Comparison of ENCODE assay signal across 8 cellular contexts in the genomic region with DNA sequence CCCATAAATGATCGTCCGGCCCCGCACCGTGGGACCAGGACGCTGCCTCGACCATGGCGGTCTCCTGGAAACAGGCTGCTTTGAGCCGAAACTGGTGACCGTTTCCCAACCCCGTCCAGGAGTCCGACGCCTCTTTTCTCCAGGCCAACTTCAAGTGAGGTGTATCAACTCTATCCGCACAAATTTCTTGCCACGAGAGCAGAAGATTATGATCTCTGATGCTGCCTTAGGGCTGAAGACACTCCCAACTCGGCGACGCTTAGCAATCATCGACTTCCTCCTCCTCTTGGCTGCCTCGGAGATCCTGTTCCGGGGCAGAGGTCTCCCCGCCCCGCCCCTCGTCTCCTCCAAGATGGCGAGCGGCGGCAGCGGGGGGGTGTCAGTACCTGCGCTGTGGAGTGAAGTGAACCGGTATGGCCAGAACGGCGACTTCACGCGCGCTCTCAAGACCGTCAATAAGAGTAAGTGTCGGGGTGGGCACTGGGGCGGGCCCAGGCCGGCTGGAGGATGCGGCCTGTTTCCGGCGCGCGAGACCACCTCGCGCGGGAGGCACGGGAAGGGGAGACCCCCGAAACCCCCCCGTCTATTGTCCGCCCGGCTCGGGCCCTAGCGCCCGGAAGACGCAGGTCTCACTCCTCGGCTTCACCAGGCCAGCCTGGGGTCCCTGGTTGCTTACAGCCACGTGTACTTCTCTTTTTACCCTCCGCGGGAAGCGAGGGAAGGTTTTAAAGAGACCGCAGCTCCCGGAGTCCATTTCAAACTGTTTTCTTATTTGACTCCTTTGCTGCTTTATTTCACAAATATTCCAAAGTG. TPM values are rescaled to one million over a fixed set of nuclear protein-coding genes. Genes with fewer than 3 reads are reported as not detected.
A peak's percentile ranks its signal among the peaks of the same experiment; 100 is the strongest.
DNase-seq lines count a peak whose midpoint lies in the region; ATAC-seq and TF ChIP-seq lines count a peak whose summit lies in the region.

A gene with protein sequence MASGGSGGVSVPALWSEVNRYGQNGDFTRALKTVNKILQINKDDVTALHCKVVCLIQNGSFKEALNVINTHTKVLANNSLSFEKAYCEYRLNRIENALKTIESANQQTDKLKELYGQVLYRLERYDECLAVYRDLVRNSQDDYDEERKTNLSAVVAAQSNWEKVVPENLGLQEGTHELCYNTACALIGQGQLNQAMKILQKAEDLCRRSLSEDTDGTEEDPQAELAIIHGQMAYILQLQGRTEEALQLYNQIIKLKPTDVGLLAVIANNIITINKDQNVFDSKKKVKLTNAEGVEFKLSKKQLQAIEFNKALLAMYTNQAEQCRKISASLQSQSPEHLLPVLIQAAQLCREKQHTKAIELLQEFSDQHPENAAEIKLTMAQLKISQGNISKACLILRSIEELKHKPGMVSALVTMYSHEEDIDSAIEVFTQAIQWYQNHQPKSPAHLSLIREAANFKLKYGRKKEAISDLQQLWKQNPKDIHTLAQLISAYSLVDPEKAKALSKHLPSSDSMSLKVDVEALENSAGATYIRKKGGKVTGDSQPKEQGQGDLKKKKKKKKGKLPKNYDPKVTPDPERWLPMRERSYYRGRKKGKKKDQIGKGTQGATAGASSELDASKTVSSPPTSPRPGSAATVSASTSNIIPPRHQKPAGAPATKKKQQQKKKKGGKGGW (plus strand): TSS at position 334 of the 813 bp plus-strand sequence. CDS start 19 bp downstream, at position 353.

- peak; percentile 90 for ATAC-seq in GM18870 (IDR thresholded peaks at IDR 0.05; ENCODE audit: unreplicated experiment)
- peak; percentile 95 for ATAC-seq in HG03135 (IDR thresholded peaks at IDR 0.05; ENCODE audit: unreplicated experiment)
- ATAC-seq in WTC11, result peak; percentile 84

- H3K4me3 Mint-ChIP-seq in WTC11, result peak within 1 kb of the TSS; percentile 93

- POLR2A ChIA-PET in WTC11 (lab: Charles Lee), result interaction anchor here (0.8 to 2.1 kb wide), 4 partner anchors 31 to 538 kb away, joined by 3 to 11 read pairs (median 7); a partner anchor contains a TSS

- TF ChIP-seq CTCF in WTC11 (IDR thresholded peaks at IDR 0.05) (no peak), cardiac fibroblast (IDR thresholded peaks at IDR 0.05; ENCODE audit: low read depth, low read length) (no peak)

- H3K27ac Mint-ChIP-seq in WTC11, result peak within 1 kb of the TSS; percentile 94

- CTCF ChIA-PET in WTC11 (lab: Charles Lee), result no interaction called here

- in situ Hi-C loops in ACHN (cut with HindIII; ENCODE audit: low pct_ligation_motif_present, low pct_unique_long_range_greater_than_20kb, low sequenced_read_pairs), result no loop called here

- peak; percentile 87 for DNase-seq in ACHN
- peak; percentile 56 for DNase-seq in NCI-H2227 treated with DMSO at 0.1 percent for 48 hours (lab: John Stamatoyannopoulos, UW)
- peak; percentile 87 for DNase-seq in WTC11 (ENCODE audit: low spot score)
- DNase-seq in cardiac fibroblast (ENCODE audit: low read depth in 2 of 2), result peak; percentile 89 to 90
- DNase-seq in iPS-NIHi7 (ENCODE audit: extremely low spot score), result peak; percentile 92
- DNase-seq in smooth muscle cell of the brain vasculature (ENCODE audit: low read depth, low spot score), result peak; percentile 51

- peaks cover 28% of the 10 kb centered on the region for H3K36me3 Mint-ChIP-seq in WTC11

- peak within 1 kb of the TSS; percentile 82 to 89 for H3K4me3 ChIP-seq in cardiac fibroblast (replicated peaks in 1 of 2; ENCODE audit: low read depth in 2 of 2, low read length in 2 of 2)

- no peaks in the 10 kb centered on the region for H3K27me3 Mint-ChIP-seq in WTC11 (ENCODE audit: low read depth)

- H3K9me3 Mint-ChIP-seq in WTC11, result no peaks in the 10 kb centered on the region

- peaks cover 34% of the 10 kb centered on the region for H3K4me1 Mint-ChIP-seq in WTC11

TF ChIP-seq in WTC11, 78 proteins besides CTCF, POLR2A, EP300 and RAD21 (continues in another document):
- TF ChIP-seq, protein P1, sequence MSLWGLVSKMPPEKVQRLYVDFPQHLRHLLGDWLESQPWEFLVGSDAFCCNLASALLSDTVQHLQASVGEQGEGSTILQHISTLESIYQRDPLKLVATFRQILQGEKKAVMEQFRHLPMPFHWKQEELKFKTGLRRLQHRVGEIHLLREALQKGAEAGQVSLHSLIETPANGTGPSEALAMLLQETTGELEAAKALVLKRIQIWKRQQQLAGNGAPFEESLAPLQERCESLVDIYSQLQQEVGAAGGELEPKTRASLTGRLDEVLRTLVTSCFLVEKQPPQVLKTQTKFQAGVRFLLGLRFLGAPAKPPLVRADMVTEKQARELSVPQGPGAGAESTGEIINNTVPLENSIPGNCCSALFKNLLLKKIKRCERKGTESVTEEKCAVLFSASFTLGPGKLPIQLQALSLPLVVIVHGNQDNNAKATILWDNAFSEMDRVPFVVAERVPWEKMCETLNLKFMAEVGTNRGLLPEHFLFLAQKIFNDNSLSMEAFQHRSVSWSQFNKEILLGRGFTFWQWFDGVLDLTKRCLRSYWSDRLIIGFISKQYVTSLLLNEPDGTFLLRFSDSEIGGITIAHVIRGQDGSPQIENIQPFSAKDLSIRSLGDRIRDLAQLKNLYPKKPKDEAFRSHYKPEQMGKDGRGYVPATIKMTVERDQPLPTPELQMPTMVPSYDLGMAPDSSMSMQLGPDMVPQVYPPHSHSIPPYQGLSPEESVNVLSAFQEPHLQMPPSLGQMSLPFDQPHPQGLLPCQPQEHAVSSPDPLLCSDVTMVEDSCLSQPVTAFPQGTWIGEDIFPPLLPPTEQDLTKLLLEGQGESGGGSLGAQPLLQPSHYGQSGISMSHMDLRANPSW (CRISPR knock-in tag; conservative IDR thresholded peaks at IDR 0.05; ENCODE audit: low read depth), result no peak
- TF ChIP-seq, protein P2, sequence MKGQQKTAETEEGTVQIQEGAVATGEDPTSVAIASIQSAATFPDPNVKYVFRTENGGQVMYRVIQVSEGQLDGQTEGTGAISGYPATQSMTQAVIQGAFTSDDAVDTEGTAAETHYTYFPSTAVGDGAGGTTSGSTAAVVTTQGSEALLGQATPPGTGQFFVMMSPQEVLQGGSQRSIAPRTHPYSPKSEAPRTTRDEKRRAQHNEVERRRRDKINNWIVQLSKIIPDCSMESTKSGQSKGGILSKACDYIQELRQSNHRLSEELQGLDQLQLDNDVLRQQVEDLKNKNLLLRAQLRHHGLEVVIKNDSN (CRISPR knock-in tag; IDR thresholded peaks at IDR 0.05), result no peak; the same call in 1 of the 2 replicates
- TF ChIP-seq CREM (CRISPR knock-in tag; IDR thresholded peaks at IDR 0.05) (0 out of 2 replicates have a peak, but pooled peaks have one; percentile 49), NR2C2 (CRISPR knock-in tag; IDR thresholded peaks at IDR 0.05) (peak; percentile 90), CBFB (CRISPR knock-in tag; IDR thresholded peaks at IDR 0.05; ENCODE audit: low read depth) (no peak), SMAD3 (CRISPR knock-in tag; IDR thresholded peaks at IDR 0.05; ENCODE audit: borderline replicate concordance) (0 out of 2 replicates have a peak, but pooled peaks have one; percentile 55), ZNF416 (CRISPR knock-in tag; IDR thresholded peaks at IDR 0.05) (no peak), MXD4 (CRISPR knock-in tag; IDR thresholded peaks at IDR 0.05; ENCODE audit: borderline replicate concordance) (no peak), ZNF232 (CRISPR knock-in tag; IDR thresholded peaks at IDR 0.05) (no peak), PRRX2 (CRISPR knock-in tag; IDR thresholded peaks at IDR 0.05) (no peak), JUN (CRISPR knock-in tag; IDR thresholded peaks at IDR 0.05) (no peak), ZNF121 (CRISPR knock-in tag; IDR thresholded peaks at IDR 0.05) (no peak), EMX1 (CRISPR knock-in tag; IDR thresholded peaks at IDR 0.05) (no peak), GABPB1 (CRISPR knock-in tag; IDR thresholded peaks at IDR 0.05) (peak; percentile 54)
- TF ChIP-seq, protein P3, sequence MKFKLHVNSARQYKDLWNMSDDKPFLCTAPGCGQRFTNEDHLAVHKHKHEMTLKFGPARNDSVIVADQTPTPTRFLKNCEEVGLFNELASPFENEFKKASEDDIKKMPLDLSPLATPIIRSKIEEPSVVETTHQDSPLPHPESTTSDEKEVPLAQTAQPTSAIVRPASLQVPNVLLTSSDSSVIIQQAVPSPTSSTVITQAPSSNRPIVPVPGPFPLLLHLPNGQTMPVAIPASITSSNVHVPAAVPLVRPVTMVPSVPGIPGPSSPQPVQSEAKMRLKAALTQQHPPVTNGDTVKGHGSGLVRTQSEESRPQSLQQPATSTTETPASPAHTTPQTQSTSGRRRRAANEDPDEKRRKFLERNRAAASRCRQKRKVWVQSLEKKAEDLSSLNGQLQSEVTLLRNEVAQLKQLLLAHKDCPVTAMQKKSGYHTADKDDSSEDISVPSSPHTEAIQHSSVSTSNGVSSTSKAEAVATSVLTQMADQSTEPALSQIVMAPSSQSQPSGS (CRISPR knock-in tag; IDR thresholded peaks at IDR 0.05; ENCODE audit: borderline replicate concordance, low read depth), result no peak
- TF ChIP-seq, protein P4, sequence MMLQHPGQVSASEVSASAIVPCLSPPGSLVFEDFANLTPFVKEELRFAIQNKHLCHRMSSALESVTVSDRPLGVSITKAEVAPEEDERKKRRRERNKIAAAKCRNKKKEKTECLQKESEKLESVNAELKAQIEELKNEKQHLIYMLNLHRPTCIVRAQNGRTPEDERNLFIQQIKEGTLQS (CRISPR knock-in tag; conservative IDR thresholded peaks at IDR 0.05), result no peak
- TF ChIP-seq, protein P5, sequence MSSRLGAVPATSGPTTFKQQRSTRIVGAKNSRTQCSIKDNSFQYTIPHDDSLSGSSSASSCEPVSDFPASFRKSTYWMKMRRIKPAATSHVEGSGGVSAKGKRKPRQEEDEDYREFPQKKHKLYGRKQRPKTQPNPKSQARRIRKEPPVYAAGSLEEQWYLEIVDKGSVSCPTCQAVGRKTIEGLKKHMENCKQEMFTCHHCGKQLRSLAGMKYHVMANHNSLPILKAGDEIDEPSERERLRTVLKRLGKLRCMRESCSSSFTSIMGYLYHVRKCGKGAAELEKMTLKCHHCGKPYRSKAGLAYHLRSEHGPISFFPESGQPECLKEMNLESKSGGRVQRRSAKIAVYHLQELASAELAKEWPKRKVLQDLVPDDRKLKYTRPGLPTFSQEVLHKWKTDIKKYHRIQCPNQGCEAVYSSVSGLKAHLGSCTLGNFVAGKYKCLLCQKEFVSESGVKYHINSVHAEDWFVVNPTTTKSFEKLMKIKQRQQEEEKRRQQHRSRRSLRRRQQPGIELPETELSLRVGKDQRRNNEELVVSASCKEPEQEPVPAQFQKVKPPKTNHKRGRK (CRISPR knock-in tag; IDR thresholded peaks at IDR 0.05; ENCODE audit: borderline replicate concordance), result no peak
- TF ChIP-seq, protein P6, sequence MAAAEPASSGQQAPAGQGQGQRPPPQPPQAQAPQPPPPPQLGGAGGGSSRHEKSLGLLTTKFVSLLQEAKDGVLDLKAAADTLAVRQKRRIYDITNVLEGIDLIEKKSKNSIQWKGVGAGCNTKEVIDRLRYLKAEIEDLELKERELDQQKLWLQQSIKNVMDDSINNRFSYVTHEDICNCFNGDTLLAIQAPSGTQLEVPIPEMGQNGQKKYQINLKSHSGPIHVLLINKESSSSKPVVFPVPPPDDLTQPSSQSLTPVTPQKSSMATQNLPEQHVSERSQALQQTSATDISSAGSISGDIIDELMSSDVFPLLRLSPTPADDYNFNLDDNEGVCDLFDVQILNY (CRISPR knock-in tag; IDR thresholded peaks at IDR 0.05), result no peak

RNA-seq across cellular contexts. Expression of the gene that starts here (rescaled TPM):
- total RNA-seq in WTC11 (2021), result 113 to 138 TPM (median 116 TPM) in 3 replicates

Comparison
In these comparisons a context has a peak if more than half of its experiments do, and no peak if none do; other contexts are left out.
1. Peak in every context shown above with its lines: DNase-seq, ATAC-seq and H3K4me3 ChIP-seq.